10 cellular contexts compared by ENCODE assay signal in genomic region chr1:27574001-27574781, GRCh38. TPM values are rescaled to one million over a fixed set of nuclear protein-coding genes. Genes with fewer than 3 reads are reported as not detected.
A peak's percentile ranks its signal among the peaks of the same experiment; 100 is the strongest.
DNase-seq lines count a peak whose midpoint lies in the region; FAIRE-seq and TF ChIP-seq lines count a peak whose summit lies in the region.
"Had no signal": no experiment of that assay in that cellular context is flagged by ENCODE, and none has a peak within 500 bp of the region (broad histone marks: within the 10 kb centered on the region; RNA-seq: fewer than 3 reads in every experiment).

No MANE protein-coding gene starts in this region.

- DNase-seq in Calu3: no peak
- no peak for DNase-seq in sigmoid colon
- DNase-seq in posterior cingulate gyrus: no peak
- no peak for DNase-seq in urothelium cell line (ENCODE audit: low spot score)
- DNase-seq in superior temporal gyrus (ENCODE audit: extremely low spot score): no peak
- no peak for DNase-seq in activated naive CD4-positive, alpha-beta T cell treated with anti-CD3 and anti-CD28 coated beads, Interleukin-2, amount 50 U/mL, for 16 hours
- DNase-seq: activated effector memory CD4-positive, alpha-beta T cell treated with Interleukin-2 at 50 U/mL for 16 hours; T-helper 9 cell had no signal

- H3K4me1 ChIP-seq in iPS-20b (ENCODE audit: insufficient read depth, low read length) (peaks cover 62% of the 10 kb centered on the region), sigmoid colon (peaks cover 0 to 94% (median 86%) of the 10 kb centered on the region in 4 donors)

- TF ChIP-seq CTCF in Calu3 (IDR thresholded peaks at IDR 0.05; ENCODE audit: unreplicated experiment) (no peak), VCaP (conservative IDR thresholded peaks at IDR 0.05) (no peak), sigmoid colon (IDR thresholded peaks at IDR 0.05) (no peak)

- no peaks in the 10 kb centered on the region for H3K9me3 ChIP-seq in iPS-20b (ENCODE audit: insufficient read depth, low read depth, low read length)
- no peaks in the 10 kb centered on the region for H3K9me3 ChIP-seq in sigmoid colon

- no TSS peak for BruUV-seq in Calu3 (replicated peaks; lab: Mats Ljungman, UMichigan)

- peaks cover 16% of the 10 kb centered on the region for H3K36me3 Mint-ChIP-seq in Calu3 (ENCODE audit: insufficient read depth, unreplicated experiment)

- no peak overlapping the region for H3K27ac Mint-ChIP-seq in Calu3 (ENCODE audit: unreplicated experiment)

- H3K4me3 Mint-ChIP-seq in Calu3 (ENCODE audit: low read depth, unreplicated experiment): peak overlapping the region; percentile 3

- no peaks in the 10 kb centered on the region for H3K27me3 Mint-ChIP-seq in Calu3 (ENCODE audit: unreplicated experiment)

- no peaks in the 10 kb centered on the region for H3K9me3 Mint-ChIP-seq in Calu3 (ENCODE audit: low read depth, unreplicated experiment)

- H3K27ac ChIP-seq in VCaP: peak overlapping the region; percentile 98
- peak overlapping the region; percentile 79 for H3K27ac ChIP-seq in iPS-20b (ENCODE audit: low read length)
- H3K27ac ChIP-seq in sigmoid colon: peak overlapping the region; percentile 96 to 98 (median 97)

- H3K9ac ChIP-seq in iPS-20b (ENCODE audit: low read depth, low read length): peak overlapping the region; percentile 76; the same call in 1 of the 2 replicates

- no peak for FAIRE-seq in urothelium cell line (lab: Jason Lieb, UNC)

- CTCF ChIA-PET in Calu3 (lab: Charles Lee): interaction anchor here (0.6 to 3.8 kb wide), 7 partner anchors 10 to 158 kb away, joined by 3 to 12 read pairs (median 4); no protein-coding TSS in a partner anchor

- H3K4me1 Mint-ChIP-seq in Calu3 (ENCODE audit: low read depth, unreplicated experiment): peaks cover 50% of the 10 kb centered on the region

- H3K36me3 ChIP-seq in iPS-20b (ENCODE audit: insufficient read depth, low read depth, low read length) (no peaks in the 10 kb centered on the region), sigmoid colon (no peaks in the 10 kb centered on the region)

- WGBS in sigmoid colon, 2 donors: 50 to 76% methylated on average over 8 of the region's 8 CpGs

- TF ChIP-seq POLR2A in sigmoid colon (IDR thresholded peaks at IDR 0.05): no peak

- peak overlapping the region; percentile 58; the same call in 1 of the 2 replicates for H3K4me3 ChIP-seq in iPS-20b (ENCODE audit: low read length)
- H3K4me3 ChIP-seq in sigmoid colon: peak overlapping the region in 2 of 4 donors; percentile 56 to 60

- no peak for TF ChIP-seq EP300 in sigmoid colon (IDR thresholded peaks at IDR 0.05)

- intact Hi-C loops in Calu3 (cut with micrococcal nuclease; ENCODE audit: unreplicated experiment): no loop called here
- intact Hi-C loops in sigmoid colon (cut with DNase I): loop anchor here (5.0 kb wide), 1 partner anchor 47 kb away; no protein-coding TSS in a partner anchor
- intact Hi-C loops in posterior cingulate gyrus (cut with DNase I): no loop called here

- H3K27me3 ChIP-seq in iPS-20b (ENCODE audit: insufficient read depth, low read length): no peaks in the 10 kb centered on the region
- H3K27me3 ChIP-seq in sigmoid colon: no peaks in the 10 kb centered on the region

RNA-seq across cellular contexts. Expression of gene AHDC1, which starts 29.8 kb away (rescaled TPM):
- total RNA-seq in Calu3 (2022) (20.8 and 21.5 TPM in 2 replicates), sigmoid colon (10 to 100 TPM; 10.9 to 34.1 (median 14.3) TPM)
- polyA plus RNA-seq in sigmoid colon: 10 to 100 TPM in 1 of 3 donors, 1 to 10 TPM in 2; 1.8 to 17.4 (median 2.1) TPM
